25 cellular contexts compared by ENCODE assay signal in genomic region chr11:131178020-131178419, GRCh38.
"Had no signal": no experiment of that assay in that cellular context is flagged by ENCODE, and none has a peak within 500 bp of the region (broad histone marks: within the 10 kb centered on the region; RNA-seq: fewer than 3 reads in every experiment).

No MANE protein-coding gene starts in this region.

- FAIRE-seq: islet of Langerhans had no signal

- H3K79me2 ChIP-seq: parathyroid adenoma had no signal

- H3K27me3 ChIP-seq: gastrocnemius medialis, neural progenitor cell had no signal

- H3K9me3 ChIP-seq: gastrocnemius medialis, suprapubic skin had no signal

- DNase-seq: cerebellar nuclear complex; cortex of kidney; dorsolateral prefrontal cortex; effector CD8-positive, alpha-beta T cell; endodermal cell; foreskin fibroblast; gastrocnemius medialis; head of caudate nucleus; hippocampal formation; left cardiac atrium; naive B cell; stimulated activated CD4-positive, alpha-beta T cell treated with anti-CD3 and anti-CD28 coated beads, Interleukin-15, amount 100 ng/mL, for 24 hours; stimulated activated CD4-positive, alpha-beta T cell treated with anti-CD3 and anti-CD28 coated beads, Interleukin-2, amount 100 ng/mL, for 48 hours; stimulated activated CD8-positive, alpha-beta memory T cell treated with anti-CD3 and anti-CD28 coated beads, Interleukin-4, amount 100 ng/mL, for 48 hours; stimulated activated naive CD4-positive, alpha-beta T cell; stimulated activated naive CD8-positive, alpha-beta T cell treated with anti-CD3 and anti-CD28 coated beads, Interleukin-15, amount 100 ng/mL, for 72 hours had no signal

- H3K4me2 ChIP-seq: neural progenitor cell had no signal

- H3K27ac ChIP-seq: dorsolateral prefrontal cortex, epithelial cell of prostate, gastrocnemius medialis, neural progenitor cell, parathyroid adenoma, skin epidermis, suprapubic skin had no signal

- H3K4me3 ChIP-seq: dorsolateral prefrontal cortex, gastrocnemius medialis, lung, neural progenitor cell, skin epidermis, suprapubic skin had no signal

- H3K4me1 ChIP-seq: gastrocnemius medialis, parathyroid adenoma, suprapubic skin had no signal

- H2AFZ ChIP-seq: neural progenitor cell, parathyroid adenoma had no signal

- ATAC-seq: esophagus mucosa; gastrocnemius medialis; natural killer cell treated with Interleukin-12 subunit alpha and Interleukin-12 subunit beta and Interleukin-15 and Interleukin-18, amount 100 ng/mL, for 72 hours; stimulated activated naive CD8-positive, alpha-beta T cell treated with anti-CD3 and anti-CD28 coated beads, Interleukin-15, amount 100 ng/mL, for 72 hours had no signal

- H3K36me3 ChIP-seq: gastrocnemius medialis, neural progenitor cell, suprapubic skin had no signal

- H3K9ac ChIP-seq: neural progenitor cell, parathyroid adenoma had no signal
